ENCODE assay signal across 1 cellular context in genomic region chr19:52941941-52942370, GRCh38.
TF ChIP-seq lines count a peak whose summit lies in the region.

No MANE protein-coding gene starts in this region.

TF ChIP-seq in H1, 55 proteins besides CTCF, POLR2A, EP300 and RAD21:
- no peak for TF ChIP-seq CHD2 (IDR thresholded peaks at IDR 0.05; ENCODE audit: low read length)
- peak; percentile 11 for TF ChIP-seq KDM4A (IDR thresholded peaks at IDR 0.05; ENCODE audit: low read depth, low read length, severe bottlenecking)
- no peak for TF ChIP-seq HDAC6 (IDR thresholded peaks at IDR 0.05; ENCODE audit: low read depth, low read length)
- no peak for TF ChIP-seq NRF1 (IDR thresholded peaks at IDR 0.05; ENCODE audit: low read depth, low read length)
- TF ChIP-seq JUND (IDR thresholded peaks at IDR 0.05; ENCODE audit: low read length) = no peak
- no peak for TF ChIP-seq GABPA (IDR thresholded peaks at IDR 0.05; ENCODE audit: borderline replicate concordance, insufficient read depth, low read length)
- peak; percentile 84 for TF ChIP-seq MAX (IDR thresholded peaks at IDR 0.05)
- TF ChIP-seq GTF2F1 (IDR thresholded peaks at IDR 0.05; ENCODE audit: borderline replicate concordance, low read depth, low read length) = no peak
- no peak for TF ChIP-seq BCL11A (IDR thresholded peaks at IDR 0.05; ENCODE audit: low read depth in 2 of 2, low read length in 2 of 2)
- TF ChIP-seq, protein P1, sequence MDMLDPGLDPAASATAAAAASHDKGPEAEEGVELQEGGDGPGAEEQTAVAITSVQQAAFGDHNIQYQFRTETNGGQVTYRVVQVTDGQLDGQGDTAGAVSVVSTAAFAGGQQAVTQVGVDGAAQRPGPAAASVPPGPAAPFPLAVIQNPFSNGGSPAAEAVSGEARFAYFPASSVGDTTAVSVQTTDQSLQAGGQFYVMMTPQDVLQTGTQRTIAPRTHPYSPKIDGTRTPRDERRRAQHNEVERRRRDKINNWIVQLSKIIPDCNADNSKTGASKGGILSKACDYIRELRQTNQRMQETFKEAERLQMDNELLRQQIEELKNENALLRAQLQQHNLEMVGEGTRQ (IDR thresholded peaks at IDR 0.05; ENCODE audit: low read length) = no peak
- TF ChIP-seq, protein P2, sequence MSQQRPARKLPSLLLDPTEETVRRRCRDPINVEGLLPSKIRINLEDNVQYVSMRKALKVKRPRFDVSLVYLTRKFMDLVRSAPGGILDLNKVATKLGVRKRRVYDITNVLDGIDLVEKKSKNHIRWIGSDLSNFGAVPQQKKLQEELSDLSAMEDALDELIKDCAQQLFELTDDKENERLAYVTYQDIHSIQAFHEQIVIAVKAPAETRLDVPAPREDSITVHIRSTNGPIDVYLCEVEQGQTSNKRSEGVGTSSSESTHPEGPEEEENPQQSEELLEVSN (IDR thresholded peaks at IDR 0.05) = peak; percentile 86
- no peak for TF ChIP-seq CHD1 (IDR thresholded peaks at IDR 0.05; ENCODE audit: low read depth, low read length)
- TF ChIP-seq SP2 (IDR thresholded peaks at IDR 0.05; ENCODE audit: low read length) = no peak
- no peak for TF ChIP-seq TAF7 (optimal IDR thresholded peaks at IDR 0.05; ENCODE audit: borderline replicate concordance, low read depth, low read length)
- peak in 1 of 2 experiments; percentile 19; a peak in 1 of 4 replicates for TF ChIP-seq HDAC2 (IDR thresholded peaks at IDR 0.05; ENCODE audit: borderline replicate concordance in 1 of 2, low read depth in 2 of 2, low read length in 2 of 2)
- peak; percentile 43 for TF ChIP-seq SAP30 (IDR thresholded peaks at IDR 0.05; ENCODE audit: insufficient read depth, insufficient replicate concordance, low read length)
- TF ChIP-seq SRF (IDR thresholded peaks at IDR 0.05; ENCODE audit: low read depth, low read length) = no peak
- no peak for TF ChIP-seq JUN (IDR thresholded peaks at IDR 0.05; ENCODE audit: low read depth, low read length)
- no peak for TF ChIP-seq SP4 (IDR thresholded peaks at IDR 0.05; ENCODE audit: low read length)
- TF ChIP-seq RBBP5 (IDR thresholded peaks at IDR 0.05; ENCODE audit: borderline replicate concordance, low read depth, low read length) = no peak
- no peak for TF ChIP-seq RFX5 (IDR thresholded peaks at IDR 0.05; ENCODE audit: borderline replicate concordance, low read depth, low read length)
- TF ChIP-seq CTBP2 (IDR thresholded peaks at IDR 0.05; ENCODE audit: borderline replicate concordance, insufficient read depth, insufficient read length, low read length) = no peak
- no peak for TF ChIP-seq ZNF274 (IDR thresholded peaks at IDR 0.05; ENCODE audit: borderline replicate concordance, extremely low read depth, low read length)
